Comparison of ENCODE assay signal across 13 cellular contexts in genomic region chr14:55303646-55304277, GRCh38. TPM values are rescaled to one million over a fixed set of nuclear protein-coding genes. Genes with fewer than 3 reads are reported as not detected.
DNase-seq lines count a peak whose midpoint lies in the region; ATAC-seq and TF ChIP-seq lines count a peak whose summit lies in the region.
"Had no signal": no experiment of that assay in that cellular context is flagged by ENCODE, and none has a peak within 500 bp of the region (broad histone marks: within the 10 kb centered on the region; RNA-seq: fewer than 3 reads in every experiment).

No MANE protein-coding gene starts in this region.

- POLR2A ChIA-PET in GM10248 (lab: Yijun Ruan, JAX) = no interaction called here

- H2BK12ac ChIP-seq in mesenchymal stem cell (ENCODE audit: low read length in 2 of 2) = no peak overlapping the region

- no peak overlapping the region for H2AFZ ChIP-seq in mesenchymal stem cell (ENCODE audit: low read depth, low read length)

- no peak overlapping the region for H3K4me2 ChIP-seq in mesenchymal stem cell (ENCODE audit: low read length, poor library complexity, severe bottlenecking)

- H3K4me3 Mint-ChIP-seq in T-helper 2 cell treated with Interferon-gamma antibody and Interleukin-4, amounts not matched to agents 5 μg/mL and 100 μg/mL, for 36 hours = no peak overlapping the region

- TF ChIP-seq CTCF in GM12865 (IDR thresholded peaks at IDR 0.05; ENCODE audit: insufficient read depth, low read depth, low read length, missing control alignments) (no peak), GM10248 (IDR thresholded peaks at IDR 0.05; ENCODE audit: control extremely low read depth, extremely low read depth, low read depth, missing control alignments) (no peak)

- H2AK5ac ChIP-seq in mesenchymal stem cell (ENCODE audit: low read length, severe bottlenecking) = no peak overlapping the region

- no peak overlapping the region for H3K4ac ChIP-seq in mesenchymal stem cell (ENCODE audit: low read depth in 1 of 2, low read length in 2 of 2)

- peaks cover 3 to 5% of the 10 kb centered on the region in 2 experiments for H3K36me3 ChIP-seq in mesenchymal stem cell (ENCODE audit: control insufficient read depth in 1 of 2, insufficient read depth in 2 of 2, low read depth in 1 of 2, low read length in 2 of 2)

- peak; percentile 41 for ATAC-seq in GM21576 (IDR thresholded peaks at IDR 0.05; ENCODE audit: unreplicated experiment)
- no peak for ATAC-seq in GM19035 (IDR thresholded peaks at IDR 0.05; ENCODE audit: unreplicated experiment)

- H3K79me1 ChIP-seq in mesenchymal stem cell (replicated peaks; ENCODE audit: low read length, poor library complexity, severe bottlenecking) = peaks cover 17% of the 10 kb centered on the region

- no peak overlapping the region for H4K91ac ChIP-seq in mesenchymal stem cell (ENCODE audit: low read length)

- no peak overlapping the region for H2BK15ac ChIP-seq in mesenchymal stem cell (ENCODE audit: low read depth, poor library complexity, severe bottlenecking)

- no peak overlapping the region for H2BK5ac ChIP-seq in mesenchymal stem cell (ENCODE audit: low read depth, low read length, poor library complexity, severe bottlenecking)

- H3K27ac ChIP-seq in mesenchymal stem cell (ENCODE audit: low read length, poor library complexity, severe bottlenecking) = no peak overlapping the region
- H3K27ac ChIP-seq: skin epidermis had no signal

- no peak overlapping the region for H4K8ac ChIP-seq in mesenchymal stem cell (ENCODE audit: low read length)

- H3K18ac ChIP-seq in mesenchymal stem cell (ENCODE audit: low read depth in 1 of 2, low read length in 2 of 2) = no peak overlapping the region

- H3K4me1 Mint-ChIP-seq in T-helper 2 cell treated with Interferon-gamma antibody and Interleukin-4, amounts not matched to agents 5 μg/mL and 100 μg/mL, for 36 hours (ENCODE audit: low read depth) = peaks cover 29% of the 10 kb centered on the region

- no peaks in the 10 kb centered on the region for H3K27me3 ChIP-seq in mesenchymal stem cell (ENCODE audit: control insufficient read depth in 1 of 2, insufficient read depth in 1 of 2, low read length in 2 of 2)

- CTCF ChIA-PET in GM10248 (lab: Yijun Ruan, JAX) = interaction anchor here (0.8 to 3.0 kb wide), 7 partner anchors 11 to 62 kb away, joined by 3 to 8 read pairs (median 5); partner anchors contain the start of gene FBXO34

- no peak overlapping the region for H3K27ac Mint-ChIP-seq in T-helper 2 cell treated with Interferon-gamma antibody and Interleukin-4, amounts not matched to agents 5 μg/mL and 100 μg/mL, for 36 hours

- H3K36me3 Mint-ChIP-seq in T-helper 2 cell treated with Interferon-gamma antibody and Interleukin-4, amounts not matched to agents 5 μg/mL and 100 μg/mL, for 36 hours (ENCODE audit: low read depth) = peaks cover 12% of the 10 kb centered on the region

- peaks cover 3% of the 10 kb centered on the region for H3K4me1 ChIP-seq in mesenchymal stem cell (ENCODE audit: control insufficient read depth, insufficient read depth, low read depth, low read length)

- no peak overlapping the region for H3K9ac ChIP-seq in mesenchymal stem cell (ENCODE audit: low read length)

- H3K23ac ChIP-seq in mesenchymal stem cell (ENCODE audit: low read length in 2 of 2) = no peak overlapping the region

- peak; percentile 54 for DNase-seq in GM12865 (ENCODE audit: low read depth)
- peak; percentile 11 for DNase-seq in OCI-M1 (lab: John Stamatoyannopoulos, UW)
- DNase-seq in mesenchymal stem cell = peak; percentile 28
- no peak for DNase-seq in GM10248 (ENCODE audit: extremely low spot score)
- no peak for DNase-seq in T-helper 2 cell treated with Interferon-gamma antibody and Interleukin-4, amounts not matched to agents 5 μg/mL and 100 μg/mL, for 36 hours (ENCODE audit: low spot score)
- no peak for DNase-seq in AG20443 (ENCODE audit: low spot score)
- DNase-seq: activated gamma-delta T cell; EL; stimulated activated naive CD4-positive, alpha-beta T cell; T-helper 2 cell had no signal

- no peak overlapping the region for H2BK120ac ChIP-seq in mesenchymal stem cell (ENCODE audit: low read depth, low read length)

- no peaks in the 10 kb centered on the region for H3K9me3 Mint-ChIP-seq in T-helper 2 cell treated with Interferon-gamma antibody and Interleukin-4, amounts not matched to agents 5 μg/mL and 100 μg/mL, for 36 hours

- 86% methylated on average over 1 of the region's 2 CpGs for WGBS in mesenchymal stem cell

- no peak overlapping the region for H3K14ac ChIP-seq in mesenchymal stem cell (ENCODE audit: low read length in 2 of 2)

- no peaks in the 10 kb centered on the region for H3K27me3 Mint-ChIP-seq in T-helper 2 cell treated with Interferon-gamma antibody and Interleukin-4, amounts not matched to agents 5 μg/mL and 100 μg/mL, for 36 hours (ENCODE audit: low read depth)

- H3K4me3 ChIP-seq in GM12865 (ENCODE audit: low read depth, low read length) = no peak overlapping the region
- no peak overlapping the region for H3K4me3 ChIP-seq in mesenchymal stem cell (ENCODE audit: insufficient read depth in 1 of 2, low read depth in 1 of 2, low read length in 2 of 2)
- H3K4me3 ChIP-seq: skin epidermis had no signal

- H3K9me3 ChIP-seq in mesenchymal stem cell (ENCODE audit: control insufficient read depth, low read length) = no peaks in the 10 kb centered on the region

RNA-seq across cellular contexts. Expression of gene FBXO34, which starts 32.5 kb away (rescaled TPM):
- 11.1 TPM for polyA plus RNA-seq in mesenchymal stem cell (2013, experiment 1 of 2)
- 11.1 TPM for polyA plus RNA-seq in mesenchymal stem cell (2013, experiment 2 of 2)

Comparison
In these comparisons a context has a peak if more than half of its experiments do, and no peak if none do; other contexts are left out.
1. DNase-seq: peak in GM12865 (single experiment), OCI-M1 (single experiment) and mesenchymal stem cell (single experiment); none in GM10248 (single experiment), T-helper 2 cell treated with Interferon-gamma antibody and Interleukin-4, amounts not matched to agents 5 μg/mL and 100 μg/mL, for 36 hours (single experiment) and AG20443 (single experiment).